27 cellular contexts compared by ENCODE assay signal in genomic region chr14:82091097-82091496, GRCh38.
"Had no signal": no experiment of that assay in that cellular context is flagged by ENCODE, and none has a peak within 500 bp of the region (broad histone marks: within the 10 kb centered on the region; RNA-seq: fewer than 3 reads in every experiment).

No MANE protein-coding gene starts in this region.

- DNase-seq: colonic mucosa; cortex of kidney; dermis blood vessel endothelial cell; dorsolateral prefrontal cortex; effector CD4-positive, alpha-beta T cell; effector CD8-positive, alpha-beta T cell; effector memory CD4-positive, alpha-beta T cell; effector memory CD8-positive, alpha-beta T cell; erythroblast; esophagus squamous epithelium; foreskin fibroblast; foreskin keratinocyte; foreskin melanocyte; gastrocnemius medialis; glutamatergic neuron; head of caudate nucleus; heart left ventricle; heart right ventricle had no signal

- H3K4me3 Mint-ChIP-seq: dendritic cell treated with granulocyte-macrophage colony-stimulating factor and Interleukin-4, amounts not matched to agents 40 ng/mL and 50 ng/mL, for 4 days; effector memory CD8-positive, alpha-beta T cell had no signal

- H3K4me1 ChIP-seq: colonic mucosa, esophagus muscularis mucosa, esophagus squamous epithelium, foreskin keratinocyte, gastrocnemius medialis, gastroesophageal sphincter, heart left ventricle, heart right ventricle had no signal

- FAIRE-seq: colon, endometrium, endothelial cell of umbilical vein, frontal cortex had no signal

- H3K27me3 Mint-ChIP-seq: dendritic cell treated with granulocyte-macrophage colony-stimulating factor and Interleukin-4, amounts not matched to agents 40 ng/mL and 50 ng/mL, for 4 days; effector memory CD8-positive, alpha-beta T cell had no signal

- H3K36me3 ChIP-seq: colonic mucosa, esophagus muscularis mucosa, esophagus squamous epithelium, gastrocnemius medialis, gastroesophageal sphincter, heart left ventricle, heart right ventricle had no signal

- H3K9me3 Mint-ChIP-seq: dendritic cell treated with granulocyte-macrophage colony-stimulating factor and Interleukin-4, amounts not matched to agents 40 ng/mL and 50 ng/mL, for 4 days had no signal

- H3K27ac Mint-ChIP-seq: dendritic cell treated with granulocyte-macrophage colony-stimulating factor and Interleukin-4, amounts not matched to agents 40 ng/mL and 50 ng/mL, for 4 days; effector memory CD8-positive, alpha-beta T cell had no signal

- H3K9me3 ChIP-seq: colonic mucosa, esophagus muscularis mucosa, esophagus squamous epithelium, gastrocnemius medialis, gastroesophageal sphincter, heart left ventricle, heart right ventricle had no signal

- H3K27me3 ChIP-seq: colonic mucosa, esophagus squamous epithelium, foreskin keratinocyte, gastrocnemius medialis, gastroesophageal sphincter, heart left ventricle had no signal

- H3K4me3 ChIP-seq: colonic mucosa, coronary artery, dorsolateral prefrontal cortex, esophagus muscularis mucosa, esophagus squamous epithelium, gastrocnemius medialis, gastroesophageal sphincter, heart left ventricle, heart right ventricle had no signal

- H3K27ac ChIP-seq: colonic mucosa, coronary artery, dorsolateral prefrontal cortex, epithelial cell of prostate, esophagus muscularis mucosa, esophagus squamous epithelium, foreskin keratinocyte, gastrocnemius medialis, gastroesophageal sphincter, heart left ventricle, heart right ventricle had no signal
